8 cellular contexts compared by ENCODE assay signal in the genomic region with DNA sequence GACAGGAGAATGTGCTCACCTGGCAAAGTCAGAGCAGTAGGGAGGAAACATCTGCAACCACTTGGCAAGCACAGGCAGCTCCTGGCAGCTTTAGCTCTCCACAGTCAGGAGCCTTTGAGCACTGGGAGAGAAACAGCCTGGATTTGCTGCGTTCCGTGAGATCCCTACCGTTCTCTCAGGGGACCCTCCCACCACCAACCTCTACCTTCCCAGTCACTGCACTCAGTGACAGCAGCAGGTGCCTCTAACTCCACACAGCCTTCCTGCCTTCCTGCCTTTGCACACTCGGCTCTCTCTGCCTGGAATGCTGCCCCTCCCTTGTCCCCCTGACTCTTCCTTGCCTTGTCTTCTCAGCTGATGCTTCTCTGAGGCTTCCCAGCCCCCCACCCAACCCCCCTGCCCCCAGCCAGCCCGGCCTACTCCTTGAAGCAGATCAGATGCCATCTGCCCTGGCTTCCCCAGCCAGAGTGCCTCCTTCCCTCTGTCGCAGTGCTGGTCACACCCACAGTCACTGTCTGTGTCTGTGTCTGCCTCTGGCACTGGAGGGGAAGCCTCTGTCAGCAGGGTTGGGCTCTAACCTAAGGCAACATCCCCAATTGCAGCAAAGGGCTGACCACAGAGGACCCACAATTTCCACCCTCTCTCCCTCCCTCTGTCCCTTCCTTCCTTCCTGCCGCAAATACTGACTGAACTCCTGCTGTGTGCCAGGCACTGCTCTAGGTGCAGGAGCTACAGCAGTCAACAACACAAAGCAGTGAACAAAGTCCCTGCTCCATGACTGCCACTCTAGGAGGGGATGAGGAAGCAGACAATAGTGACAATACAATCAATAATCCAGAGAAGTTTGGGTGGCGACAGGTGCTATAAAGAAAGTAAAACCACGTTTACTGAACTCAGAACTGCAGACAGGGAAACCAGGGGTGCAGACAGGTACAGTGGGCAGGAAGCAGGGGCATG. TPM values are rescaled to one million over a fixed set of nuclear protein-coding genes. Genes with fewer than 3 reads are reported as not detected.
A peak's percentile ranks its signal among the peaks of the same experiment; 100 is the strongest.
DNase-seq lines count a peak whose midpoint lies in the region; ATAC-seq and TF ChIP-seq lines count a peak whose summit lies in the region.

No MANE protein-coding gene starts in this region.

- H3K36me3 ChIP-seq in upper lobe of right lung: no peaks in the 10 kb centered on the region

- no peak for TF ChIP-seq CTCF in upper lobe of right lung (IDR thresholded peaks at IDR 0.05)
- no peak for TF ChIP-seq CTCF in GM13976 (IDR thresholded peaks at IDR 0.05; ENCODE audit: borderline replicate concordance, control extremely low read depth, extremely low read depth, insufficient read depth, missing control alignments)

- DNase-seq in GDM1 (lab: John Stamatoyannopoulos, UW) (peak; percentile 94), NCI-H2107 treated with DMSO at 0.1 percent for 48 hours (lab: John Stamatoyannopoulos, UW; ENCODE audit: unreplicated experiment) (peak; percentile 74), left lobe of liver (ENCODE audit: low spot score) (peak; percentile 77), upper lobe of right lung (peak; percentile 80), GM13976 (ENCODE audit: low spot score) (no peak)
- DNase-seq in activated naive CD4-positive, alpha-beta T cell treated with anti-CD3 and anti-CD28 coated beads, Interleukin-2, amount 50 U/mL, for 72 hours (ENCODE audit: low spot score in 2 of 2): no peak
- no peak for DNase-seq in NK-92 treated with Interleukin-12 subunit alpha and Interleukin-12 subunit beta, amount 100 ng/mL, for 24 hours (lab: John Stamatoyannopoulos, UW)

- H3K9me3 ChIP-seq in upper lobe of right lung: no peaks in the 10 kb centered on the region

- peak; percentile 65 to 71 for ATAC-seq in activated naive CD4-positive, alpha-beta T cell treated with anti-CD3 and anti-CD28 coated beads, Interleukin-2, amount 50 U/mL, for 72 hours
- ATAC-seq in left lobe of liver: peak; percentile 32
- peak; percentile 87 for ATAC-seq in upper lobe of right lung
- no peak for ATAC-seq in GM21737 (IDR thresholded peaks at IDR 0.05; ENCODE audit: unreplicated experiment)

- intact Hi-C loops in upper lobe of right lung (cut with DNase I): no loop called here

- in situ Hi-C loops in GM13976 (cut with MboI; ENCODE audit: low sequenced_read_pairs, unreplicated experiment): no loop called here

- peak overlapping the region in 1 of 2 donors; percentile 90 for H3K27ac Mint-ChIP-seq in activated naive CD4-positive, alpha-beta T cell treated with anti-CD3 and anti-CD28 coated beads, Interleukin-2, amount 50 U/mL, for 72 hours

- H3K4me3 ChIP-seq in upper lobe of right lung: peak overlapping the region; percentile 28

- no peaks in the 10 kb centered on the region for H3K9me3 Mint-ChIP-seq in activated naive CD4-positive, alpha-beta T cell treated with anti-CD3 and anti-CD28 coated beads, Interleukin-2, amount 50 U/mL, for 72 hours

- peaks cover 65% of the 10 kb centered on the region for H3K4me1 ChIP-seq in upper lobe of right lung

- no peaks in the 10 kb centered on the region for H3K36me3 Mint-ChIP-seq in activated naive CD4-positive, alpha-beta T cell treated with anti-CD3 and anti-CD28 coated beads, Interleukin-2, amount 50 U/mL, for 72 hours

- H3K27ac ChIP-seq in upper lobe of right lung: peak overlapping the region; percentile 55

- H3K27me3 ChIP-seq in upper lobe of right lung: no peaks in the 10 kb centered on the region

RNA-seq across cellular contexts. Expression of gene TSKU, which starts 14.8 kb away (rescaled TPM):
- total RNA-seq in activated naive CD4-positive, alpha-beta T cell treated with anti-CD3 and anti-CD28 coated beads, Interleukin-2, amount 50 U/mL, for 72 hours: 10 to 100 TPM in 1 of 2 donors, not detected in 1; 17.3 TPM
- 547 TPM for total RNA-seq in left lobe of liver
- total RNA-seq in upper lobe of right lung: 18.1 TPM

Comparison
In these comparisons a context has a peak if more than half of its experiments do, and no peak if none do; other contexts are left out.
1. DNase-seq: peak in GDM1 (single experiment), NCI-H2107 treated with DMSO at 0.1 percent for 48 hours (single experiment), left lobe of liver (single experiment) and upper lobe of right lung (single experiment); none in activated naive CD4-positive, alpha-beta T cell treated with anti-CD3 and anti-CD28 coated beads, Interleukin-2, amount 50 U/mL, for 72 hours (0 of 2), GM13976 (single experiment) and NK-92 treated with Interleukin-12 subunit alpha and Interleukin-12 subunit beta, amount 100 ng/mL, for 24 hours (single experiment).
2. RNA of gene TSKU, which starts 14.8 kb away (total RNA-seq): 547 TPM in left lobe of liver (single experiment); 18.1 TPM in upper lobe of right lung (single experiment) and 17.3 TPM in activated naive CD4-positive, alpha-beta T cell treated with anti-CD3 and anti-CD28 coated beads, Interleukin-2, amount 50 U/mL, for 72 hours; every median in the first group is over 10 times any median in the second.